2 cellular contexts compared by ENCODE assay signal in the genomic region with DNA sequence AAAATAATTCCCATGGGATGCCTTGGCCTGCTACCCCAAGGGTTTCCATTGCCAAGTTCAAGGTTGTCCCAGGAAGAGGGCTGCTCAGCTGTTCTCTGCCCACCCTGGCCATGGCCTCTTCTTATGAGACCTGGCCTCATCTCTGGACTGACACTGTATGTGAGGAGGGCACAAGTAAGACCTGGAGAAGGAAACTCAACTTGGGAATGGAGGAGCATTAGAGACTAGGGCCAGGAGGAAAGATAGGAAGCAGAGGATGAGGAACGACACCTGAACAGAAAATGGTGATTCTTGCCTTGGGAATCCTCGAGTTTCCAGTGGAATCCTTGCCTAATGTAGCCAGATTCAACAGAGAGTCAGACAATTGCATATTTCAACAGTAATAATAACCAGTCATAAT.
TF ChIP-seq lines count a peak whose summit lies in the region.

No MANE protein-coding gene starts in this region.

TF ChIP-seq in HepG2, 621 proteins besides CTCF, POLR2A, EP300 and RAD21:
- TF ChIP-seq, protein P1, sequence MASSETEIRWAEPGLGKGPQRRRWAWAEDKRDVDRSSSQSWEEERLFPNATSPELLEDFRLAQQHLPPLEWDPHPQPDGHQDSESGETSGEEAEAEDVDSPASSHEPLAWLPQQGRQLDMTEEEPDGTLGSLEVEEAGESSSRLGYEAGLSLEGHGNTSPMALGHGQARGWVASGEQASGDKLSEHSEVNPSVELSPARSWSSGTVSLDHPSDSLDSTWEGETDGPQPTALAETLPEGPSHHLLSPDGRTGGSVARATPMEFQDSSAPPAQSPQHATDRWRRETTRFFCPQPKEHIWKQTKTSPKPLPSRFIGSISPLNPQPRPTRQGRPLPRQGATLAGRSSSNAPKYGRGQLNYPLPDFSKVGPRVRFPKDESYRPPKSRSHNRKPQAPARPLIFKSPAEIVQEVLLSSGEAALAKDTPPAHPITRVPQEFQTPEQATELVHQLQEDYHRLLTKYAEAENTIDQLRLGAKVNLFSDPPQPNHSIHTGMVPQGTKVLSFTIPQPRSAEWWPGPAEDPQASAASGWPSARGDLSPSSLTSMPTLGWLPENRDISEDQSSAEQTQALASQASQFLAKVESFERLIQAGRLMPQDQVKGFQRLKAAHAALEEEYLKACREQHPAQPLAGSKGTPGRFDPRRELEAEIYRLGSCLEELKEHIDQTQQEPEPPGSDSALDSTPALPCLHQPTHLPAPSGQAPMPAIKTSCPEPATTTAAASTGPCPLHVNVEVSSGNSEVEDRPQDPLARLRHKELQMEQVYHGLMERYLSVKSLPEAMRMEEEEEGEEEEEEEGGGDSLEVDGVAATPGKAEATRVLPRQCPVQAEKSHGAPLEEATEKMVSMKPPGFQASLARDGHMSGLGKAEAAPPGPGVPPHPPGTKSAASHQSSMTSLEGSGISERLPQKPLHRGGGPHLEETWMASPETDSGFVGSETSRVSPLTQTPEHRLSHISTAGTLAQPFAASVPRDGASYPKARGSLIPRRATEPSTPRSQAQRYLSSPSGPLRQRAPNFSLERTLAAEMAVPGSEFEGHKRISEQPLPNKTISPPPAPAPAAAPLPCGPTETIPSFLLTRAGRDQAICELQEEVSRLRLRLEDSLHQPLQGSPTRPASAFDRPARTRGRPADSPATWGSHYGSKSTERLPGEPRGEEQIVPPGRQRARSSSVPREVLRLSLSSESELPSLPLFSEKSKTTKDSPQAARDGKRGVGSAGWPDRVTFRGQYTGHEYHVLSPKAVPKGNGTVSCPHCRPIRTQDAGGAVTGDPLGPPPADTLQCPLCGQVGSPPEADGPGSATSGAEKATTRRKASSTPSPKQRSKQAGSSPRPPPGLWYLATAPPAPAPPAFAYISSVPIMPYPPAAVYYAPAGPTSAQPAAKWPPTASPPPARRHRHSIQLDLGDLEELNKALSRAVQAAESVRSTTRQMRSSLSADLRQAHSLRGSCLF (CRISPR knock-in tag; IDR thresholded peaks at IDR 0.05; ENCODE audit: borderline replicate concordance) = no peak
- TF ChIP-seq, protein P2, sequence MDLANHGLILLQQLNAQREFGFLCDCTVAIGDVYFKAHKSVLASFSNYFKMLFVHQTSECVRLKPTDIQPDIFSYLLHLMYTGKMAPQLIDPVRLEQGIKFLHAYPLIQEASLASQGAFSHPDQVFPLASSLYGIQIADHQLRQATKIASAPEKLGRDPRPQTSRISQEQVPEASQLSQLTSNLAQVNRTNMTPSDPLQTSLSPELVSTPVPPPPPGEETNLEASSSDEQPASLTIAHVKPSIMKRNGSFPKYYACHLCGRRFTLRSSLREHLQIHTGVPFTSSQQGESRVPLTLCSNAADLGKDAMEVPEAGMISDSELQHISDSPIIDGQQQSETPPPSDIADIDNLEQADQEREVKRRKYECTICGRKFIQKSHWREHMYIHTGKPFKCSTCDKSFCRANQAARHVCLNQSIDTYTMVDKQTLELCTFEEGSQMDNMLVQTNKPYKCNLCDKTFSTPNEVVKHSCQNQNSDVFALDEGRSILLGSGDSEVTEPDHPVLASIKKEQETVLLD (CRISPR knock-in tag; IDR thresholded peaks at IDR 0.05; ENCODE audit: low read depth) = no peak
- no peak for TF ChIP-seq ZNF160 (CRISPR knock-in tag; IDR thresholded peaks at IDR 0.05)
- TF ChIP-seq, protein P3, sequence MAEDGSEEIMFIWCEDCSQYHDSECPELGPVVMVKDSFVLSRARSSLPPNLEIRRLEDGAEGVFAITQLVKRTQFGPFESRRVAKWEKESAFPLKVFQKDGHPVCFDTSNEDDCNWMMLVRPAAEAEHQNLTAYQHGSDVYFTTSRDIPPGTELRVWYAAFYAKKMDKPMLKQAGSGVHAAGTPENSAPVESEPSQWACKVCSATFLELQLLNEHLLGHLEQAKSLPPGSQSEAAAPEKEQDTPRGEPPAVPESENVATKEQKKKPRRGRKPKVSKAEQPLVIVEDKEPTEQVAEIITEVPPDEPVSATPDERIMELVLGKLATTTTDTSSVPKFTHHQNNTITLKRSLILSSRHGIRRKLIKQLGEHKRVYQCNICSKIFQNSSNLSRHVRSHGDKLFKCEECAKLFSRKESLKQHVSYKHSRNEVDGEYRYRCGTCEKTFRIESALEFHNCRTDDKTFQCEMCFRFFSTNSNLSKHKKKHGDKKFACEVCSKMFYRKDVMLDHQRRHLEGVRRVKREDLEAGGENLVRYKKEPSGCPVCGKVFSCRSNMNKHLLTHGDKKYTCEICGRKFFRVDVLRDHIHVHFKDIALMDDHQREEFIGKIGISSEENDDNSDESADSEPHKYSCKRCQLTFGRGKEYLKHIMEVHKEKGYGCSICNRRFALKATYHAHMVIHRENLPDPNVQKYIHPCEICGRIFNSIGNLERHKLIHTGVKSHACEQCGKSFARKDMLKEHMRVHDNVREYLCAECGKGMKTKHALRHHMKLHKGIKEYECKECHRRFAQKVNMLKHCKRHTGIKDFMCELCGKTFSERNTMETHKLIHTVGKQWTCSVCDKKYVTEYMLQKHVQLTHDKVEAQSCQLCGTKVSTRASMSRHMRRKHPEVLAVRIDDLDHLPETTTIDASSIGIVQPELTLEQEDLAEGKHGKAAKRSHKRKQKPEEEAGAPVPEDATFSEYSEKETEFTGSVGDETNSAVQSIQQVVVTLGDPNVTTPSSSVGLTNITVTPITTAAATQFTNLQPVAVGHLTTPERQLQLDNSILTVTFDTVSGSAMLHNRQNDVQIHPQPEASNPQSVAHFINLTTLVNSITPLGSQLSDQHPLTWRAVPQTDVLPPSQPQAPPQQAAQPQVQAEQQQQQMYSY (CRISPR knock-in tag; IDR thresholded peaks at IDR 0.05) = peak; percentile 88
- TF ChIP-seq ZNF331 (CRISPR knock-in tag; IDR thresholded peaks at IDR 0.05) = no peak
TF ChIP-seq in HepG2: peak in this region for 1.

TF ChIP-seq in WTC11, 78 proteins besides CTCF, POLR2A, EP300 and RAD21:
- TF ChIP-seq, protein P3 (CRISPR knock-in tag; IDR thresholded peaks at IDR 0.05) = peak; percentile 82
- TF ChIP-seq ZNF219 (CRISPR knock-in tag; IDR thresholded peaks at IDR 0.05; ENCODE audit: borderline replicate concordance) = no peak
